Comparison of ENCODE assay signal across 19 cellular contexts in genomic region chr6:102407886-102408741, GRCh38.
"Had no signal": no experiment of that assay in that cellular context is flagged by ENCODE, and none has a peak within 500 bp of the region (broad histone marks: within the 10 kb centered on the region; RNA-seq: fewer than 3 reads in every experiment).

No MANE protein-coding gene starts in this region.

- H3K4me1 ChIP-seq: colonic mucosa, neural progenitor cell had no signal

- H3K27ac Mint-ChIP-seq: immature natural killer cell; natural killer cell treated with Interleukin-12 subunit alpha and Interleukin-12 subunit beta and Interleukin-15 and Interleukin-18, amount 100 ng/mL, for 72 hours; neural progenitor cell had no signal

- DNase-seq: colonic mucosa; dermis blood vessel endothelial cell; immature natural killer cell; kidney; left cardiac atrium; left ventricle myocardium superior; mesenchymal stem cell; midbrain; nucleus accumbens; ovary; right cardiac atrium; stimulated activated CD4-positive, alpha-beta T cell treated with anti-CD3 and anti-CD28 coated beads, Interleukin-2, amount 100 ng/mL, for 48 hours; stimulated activated naive CD4-positive, alpha-beta T cell treated with Interleukin-2 at 50 U/mL for 16 hours; trophoblast cell had no signal

- H3K27me3 Mint-ChIP-seq: natural killer cell treated with Interleukin-12 subunit alpha and Interleukin-12 subunit beta and Interleukin-15 and Interleukin-18, amount 100 ng/mL, for 72 hours had no signal

- H3K9me3 Mint-ChIP-seq: neural progenitor cell had no signal

- H3K4me2 ChIP-seq: neural progenitor cell, smooth muscle cell had no signal

- H3K36me3 Mint-ChIP-seq: neural progenitor cell had no signal

- H3K36me3 ChIP-seq: colonic mucosa, neural progenitor cell, ovary had no signal

- H2AFZ ChIP-seq: neural progenitor cell had no signal

- H3K4me1 Mint-ChIP-seq: immature natural killer cell, neural progenitor cell had no signal

- H3K27ac ChIP-seq: colonic mucosa, neural progenitor cell, ovary had no signal

- H3K27me3 ChIP-seq: colonic mucosa, neural progenitor cell had no signal

- H3K9ac ChIP-seq: neural progenitor cell had no signal

- ATAC-seq: esophagus mucosa; left cardiac atrium; left ventricle myocardium superior; natural killer cell treated with Interleukin-12 subunit alpha and Interleukin-12 subunit beta and Interleukin-15 and Interleukin-18, amount 100 ng/mL, for 72 hours; right cardiac atrium had no signal

- H3K9me3 ChIP-seq: colonic mucosa, ovary had no signal

- H3K4me3 ChIP-seq: colonic mucosa, lung, neural progenitor cell, ovary, smooth muscle cell had no signal

- H3K4me3 Mint-ChIP-seq: immature natural killer cell; natural killer cell treated with Interleukin-12 subunit alpha and Interleukin-12 subunit beta and Interleukin-15 and Interleukin-18, amount 100 ng/mL, for 72 hours; neural progenitor cell had no signal
